Comparison of ENCODE assay signal across 16 cellular contexts in the genomic region with DNA sequence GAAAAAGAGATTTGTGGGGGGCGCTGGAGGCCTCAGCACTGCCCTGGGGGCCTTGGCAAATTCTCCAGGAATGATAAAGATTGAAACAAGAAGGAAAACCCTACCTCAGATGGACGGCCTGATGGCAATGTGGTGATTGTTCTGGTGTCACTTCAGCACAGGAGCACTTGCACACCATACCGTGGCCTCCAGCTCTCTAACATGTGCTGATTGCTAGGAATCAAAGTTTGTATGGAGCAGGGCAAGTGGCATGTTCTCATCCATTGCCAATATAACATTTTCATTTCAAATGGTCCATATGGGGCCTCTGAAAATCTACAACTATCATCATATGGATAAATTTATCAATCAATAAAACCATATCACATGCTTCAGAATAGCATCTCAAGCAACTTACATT.
A peak's percentile ranks its signal among the peaks of the same experiment; 100 is the strongest.
DNase-seq lines count a peak whose midpoint lies in the region; ATAC-seq, FAIRE-seq and TF ChIP-seq lines count a peak whose summit lies in the region.
"Had no signal": no experiment of that assay in that cellular context is flagged by ENCODE, and none has a peak within 500 bp of the region (broad histone marks: within the 10 kb centered on the region; RNA-seq: fewer than 3 reads in every experiment).

No MANE protein-coding gene starts in this region.

- no peak overlapping the region for H3K4me3 Mint-ChIP-seq in WTC11
- H3K4me3 Mint-ChIP-seq in activated CD4-positive, alpha-beta T cell treated with anti-CD3 and anti-CD28 coated beads for 36 hours = no peak overlapping the region
- H3K4me3 Mint-ChIP-seq: CD4-positive, alpha-beta T cell had no signal

- no peaks in the 10 kb centered on the region for H3K36me3 ChIP-seq in smooth muscle cell (ENCODE audit: low read depth)
- H3K36me3 ChIP-seq: BLaER1 treated with 17β-estradiol and CSF1 and Interleukin-3, amounts not matched to agents 10 nM and 100 nM had no signal

- H3K27me3 Mint-ChIP-seq in WTC11 (ENCODE audit: low read depth) = no peaks in the 10 kb centered on the region
- H3K27me3 Mint-ChIP-seq in activated CD4-positive, alpha-beta T cell treated with anti-CD3 and anti-CD28 coated beads for 36 hours = peaks cover 2% of the 10 kb centered on the region
- H3K27me3 Mint-ChIP-seq: CD4-positive, alpha-beta T cell had no signal

- CTCF ChIA-PET in A549 (lab: Yijun Ruan, JAX) = no interaction called here
- CTCF ChIA-PET in WTC11 (lab: Charles Lee) = interaction anchor here (0.5 kb wide), 1 partner anchor 11 kb away, joined by 3 read pairs; no protein-coding TSS in a partner anchor
- CTCF ChIA-PET in activated CD4-positive, alpha-beta T cell treated with anti-CD3 and anti-CD28 coated beads for 36 hours (lab: Charles Lee) = interaction anchor here (0.6 kb wide), 1 partner anchor 157 kb away, joined by 4 read pairs; no protein-coding TSS in a partner anchor

- no peak for TF ChIP-seq RAD21 in A549 (conservative IDR thresholded peaks at IDR 0.05 in 1 of 2, IDR thresholded peaks at IDR 0.05 in 1 of 2)

- no peaks in the 10 kb centered on the region for H3K4me1 Mint-ChIP-seq in WTC11
- no peaks in the 10 kb centered on the region for H3K4me1 Mint-ChIP-seq in activated CD4-positive, alpha-beta T cell treated with anti-CD3 and anti-CD28 coated beads for 36 hours

- TF ChIP-seq CTCF in A549 (IDR thresholded peaks at IDR 0.05) (no peak), WTC11 (IDR thresholded peaks at IDR 0.05) (no peak), smooth muscle cell (IDR thresholded peaks at IDR 0.05; ENCODE audit: borderline replicate concordance, insufficient read depth, poor library complexity, severe bottlenecking) (no peak)

- H3K27ac Mint-ChIP-seq in WTC11 = no peak overlapping the region
- H3K27ac Mint-ChIP-seq in activated CD4-positive, alpha-beta T cell treated with anti-CD3 and anti-CD28 coated beads for 36 hours = no peak overlapping the region
- H3K27ac Mint-ChIP-seq: CD4-positive, alpha-beta T cell had no signal

- peaks cover 15% of the 10 kb centered on the region; the same call in 1 of the 3 replicates for H3K4me1 ChIP-seq in A549
- H3K4me1 ChIP-seq in smooth muscle cell (ENCODE audit: low read depth) = peaks cover 6% of the 10 kb centered on the region
- H3K4me1 ChIP-seq: BLaER1 treated with 17β-estradiol and CSF1 and Interleukin-3, amounts not matched to agents 10 nM and 100 nM had no signal

- H3K4me2 ChIP-seq in A549 (peak overlapping the region; percentile 67), smooth muscle cell (no peak overlapping the region)
- H3K4me2 ChIP-seq: BLaER1 treated with 17β-estradiol and CSF1 and Interleukin-3, amounts not matched to agents 10 nM and 100 nM had no signal

- POLR2A ChIA-PET in A549 (lab: Yijun Ruan, JAX) = no interaction called here
- POLR2A ChIA-PET in WTC11 (lab: Charles Lee) = no interaction called here
- POLR2A ChIA-PET in activated CD4-positive, alpha-beta T cell treated with anti-CD3 and anti-CD28 coated beads for 36 hours (lab: Charles Lee) = no interaction called here

- H3F3A ChIP-seq in smooth muscle cell (ENCODE audit: low read depth) = no peaks in the 10 kb centered on the region

- intact Hi-C loops in activated CD4-positive, alpha-beta T cell treated with anti-CD3 and anti-CD28 coated beads for 36 hours (cut with DNase I, micrococcal nuclease) = no loop called here

- no peaks in the 10 kb centered on the region for H3K27me3 ChIP-seq in smooth muscle cell (ENCODE audit: low read depth)
- H3K27me3 ChIP-seq: BLaER1 treated with 17β-estradiol and CSF1 and Interleukin-3, amounts not matched to agents 10 nM and 100 nM had no signal

- TF ChIP-seq EP300 in A549 (IDR thresholded peaks at IDR 0.05) = no peak

- ATAC-seq in A549 = peak in 1 of 2 experiments; percentile 71; a peak in 3 of 6 replicates
- peak; percentile 43 for ATAC-seq in WTC11
- no peak for ATAC-seq in activated CD4-positive, alpha-beta T cell treated with anti-CD3 and anti-CD28 coated beads for 36 hours
- ATAC-seq: HCT116 had no signal

- H3K4me3 ChIP-seq in A549 (no peak overlapping the region; the same call in 2 of the 3 replicates), smooth muscle cell (no peak overlapping the region)
- H3K4me3 ChIP-seq: BLaER1 treated with 17β-estradiol and CSF1 and Interleukin-3, amounts not matched to agents 10 nM and 100 nM had no signal

- peaks cover 3% of the 10 kb centered on the region; the same call in 1 of the 2 replicates for H3K9me3 Mint-ChIP-seq in WTC11
- no peaks in the 10 kb centered on the region for H3K9me3 Mint-ChIP-seq in activated CD4-positive, alpha-beta T cell treated with anti-CD3 and anti-CD28 coated beads for 36 hours (ENCODE audit: low read depth)
- H3K9me3 Mint-ChIP-seq: CD4-positive, alpha-beta T cell had no signal

- DNase-seq in A549 (ENCODE audit: low read depth in 1 of 2, low spot score in 1 of 2) = no peak
- peak; percentile 67 for DNase-seq in DMS 273 (lab: John Stamatoyannopoulos, UW; ENCODE audit: unreplicated experiment)
- no peak for DNase-seq in WTC11 (ENCODE audit: low spot score)
- DNase-seq in smooth muscle cell (lab: John Stamatoyannopoulos, UW; ENCODE audit: unreplicated experiment) = no peak
- DNase-seq in NCI-H2227 treated with DMSO at 0.1 percent for 48 hours (lab: John Stamatoyannopoulos, UW) = no peak
- no peak for DNase-seq in activated CD4-positive, alpha-beta T cell treated with anti-CD3 and anti-CD28 coated beads for 36 hours
- DNase-seq: AML-193; Calu3; CD4-positive, alpha-beta T cell; DMS153; GF-D8; IMR-90; KBM-7 had no signal

- peak overlapping the region; percentile 30 for H2AFZ ChIP-seq in smooth muscle cell (ENCODE audit: low read depth)

- H3K27ac ChIP-seq in A549 (peak overlapping the region; percentile 33 to 34; a peak in 2 of 6 replicates), smooth muscle cell (ENCODE audit: low read depth) (no peak overlapping the region)
- H3K27ac ChIP-seq: BLaER1 treated with 17β-estradiol and CSF1 and Interleukin-3, amounts not matched to agents 10 nM and 100 nM had no signal

- WGBS in A549 (ENCODE audit: missing lambda C conversion rate) = 70% methylated on average over 3 of the region's 3 CpGs
- 82% methylated on average over 3 of the region's 3 CpGs for WGBS in smooth muscle cell (ENCODE audit: low lambda C conversion rate)

- FAIRE-seq in A549 (lab: Jason Lieb, UNC) = no peak
- FAIRE-seq: H54 had no signal

- TF ChIP-seq POLR2A in A549 (IDR thresholded peaks at IDR 0.05; ENCODE audit: low read length) = no peak

- no peak overlapping the region for H3K9ac ChIP-seq in smooth muscle cell (ENCODE audit: low read depth)
- H3K9ac ChIP-seq: BLaER1 treated with 17β-estradiol and CSF1 and Interleukin-3, amounts not matched to agents 10 nM and 100 nM had no signal

- no peaks in the 10 kb centered on the region for H3K36me3 Mint-ChIP-seq in WTC11
- no peaks in the 10 kb centered on the region for H3K36me3 Mint-ChIP-seq in activated CD4-positive, alpha-beta T cell treated with anti-CD3 and anti-CD28 coated beads for 36 hours (ENCODE audit: low read depth)

- no peaks in the 10 kb centered on the region for H4K20me1 ChIP-seq in smooth muscle cell (ENCODE audit: low read depth)
- H4K20me1 ChIP-seq: BLaER1 treated with 17β-estradiol and CSF1 and Interleukin-3, amounts not matched to agents 10 nM and 100 nM had no signal

- H3K79me2 ChIP-seq in smooth muscle cell (ENCODE audit: low read depth) = no peaks in the 10 kb centered on the region

- H3K9me3 ChIP-seq in A549 (no peaks in the 10 kb centered on the region), smooth muscle cell (replicated peaks; ENCODE audit: low read depth) (no peaks in the 10 kb centered on the region)
- H3K9me3 ChIP-seq: BLaER1 treated with 17β-estradiol and CSF1 and Interleukin-3, amounts not matched to agents 10 nM and 100 nM had no signal

TF ChIP-seq in A549, 52 proteins besides CTCF, POLR2A, EP300 and RAD21 (continues in another document):
- no peak for TF ChIP-seq ZFP36 (IDR thresholded peaks at IDR 0.05; ENCODE audit: borderline replicate concordance, partially characterized antibody)
- no peak for TF ChIP-seq HOXB13 (CRISPR knock-in tag; IDR thresholded peaks at IDR 0.05; ENCODE audit: low read depth)
- no peak for TF ChIP-seq HDAC2 (IDR thresholded peaks at IDR 0.05)
- TF ChIP-seq SMC3 (IDR thresholded peaks at IDR 0.05) = no peak
- TF ChIP-seq EHMT2 (IDR thresholded peaks at IDR 0.05; ENCODE audit: low read depth) = no peak
- no peak for TF ChIP-seq NPAS2 (CRISPR knock-in tag; IDR thresholded peaks at IDR 0.05; ENCODE audit: borderline replicate concordance)
- TF ChIP-seq FOSL2 (IDR thresholded peaks at IDR 0.05) = no peak
- TF ChIP-seq FOSL2 (CRISPR knock-in tag; IDR thresholded peaks at IDR 0.05) = no peak
- no peak for TF ChIP-seq BHLHE40 (IDR thresholded peaks at IDR 0.05; ENCODE audit: low read depth, low read length)
- no peak for TF ChIP-seq JUN (IDR thresholded peaks at IDR 0.05)
- TF ChIP-seq HOXA7 (CRISPR knock-in tag; IDR thresholded peaks at IDR 0.05) = no peak
- no peak for TF ChIP-seq TP53 (CRISPR knock-in tag; IDR thresholded peaks at IDR 0.05)
- no peak for TF ChIP-seq ZNF302 (CRISPR knock-in tag; IDR thresholded peaks at IDR 0.05)
- TF ChIP-seq KDM1A (IDR thresholded peaks at IDR 0.05; ENCODE audit: low read depth) = no peak

TF ChIP-seq in WTC11, 78 proteins besides CTCF, POLR2A, EP300 and RAD21:
- no peak for TF ChIP-seq IRF2 (CRISPR knock-in tag; IDR thresholded peaks at IDR 0.05; ENCODE audit: borderline replicate concordance, low read depth)
